12 cellular contexts compared by ENCODE assay signal in the genomic region with DNA sequence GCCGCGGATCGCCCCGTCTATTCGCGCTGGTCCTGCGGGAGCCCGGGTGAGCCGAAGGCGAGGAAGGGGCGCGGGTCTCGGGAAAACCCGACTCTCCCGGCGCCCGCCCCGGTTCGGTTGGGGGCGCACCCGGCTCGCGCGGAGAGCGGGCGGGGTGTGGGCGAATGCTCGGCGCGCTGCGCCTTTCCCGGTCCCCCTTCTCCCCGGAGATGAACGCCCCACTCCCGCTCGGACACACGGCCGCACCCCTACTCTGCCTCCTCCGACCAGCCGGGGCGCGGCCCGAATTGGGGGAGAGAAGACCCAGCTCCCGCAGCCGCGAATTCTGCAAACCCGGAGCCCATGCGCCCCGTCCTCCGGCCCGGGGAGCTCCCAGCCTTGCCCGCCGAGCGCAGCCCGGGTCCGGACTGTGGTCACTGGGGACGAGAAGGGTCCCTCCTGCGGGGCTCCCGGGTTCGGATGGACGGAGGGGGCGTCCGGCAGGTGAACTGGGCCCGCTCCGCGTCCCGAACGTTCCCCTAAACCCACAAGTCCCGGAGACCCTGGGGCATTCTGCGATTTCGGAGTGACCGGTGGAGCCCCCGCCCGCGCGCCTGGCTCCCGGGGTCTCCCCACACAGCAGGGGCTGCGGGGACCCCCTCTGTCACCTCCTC. TPM values are rescaled to one million over a fixed set of nuclear protein-coding genes. Genes with fewer than 3 reads are reported as not detected.
A peak's percentile ranks its signal among the peaks of the same experiment; 100 is the strongest.
DNase-seq lines count a peak whose midpoint lies in the region; ATAC-seq and TF ChIP-seq lines count a peak whose summit lies in the region.
"Had no signal": no experiment of that assay in that cellular context is flagged by ENCODE, and none has a peak within 500 bp of the region (broad histone marks: within the 10 kb centered on the region; RNA-seq: fewer than 3 reads in every experiment).

No MANE protein-coding gene starts in this region.

- intact Hi-C loops in breast epithelium (cut with DNase I; ENCODE audit: low total_unique reads): no loop called here
- intact Hi-C loops in mammary epithelial cell (cut with micrococcal nuclease): loop anchor here (10.0 kb wide), 1 partner anchor 356 kb away; no protein-coding TSS in a partner anchor

- ATAC-seq in HG02884 (IDR thresholded peaks at IDR 0.05; ENCODE audit: unreplicated experiment): no peak
- ATAC-seq: gastroesophageal sphincter had no signal

- WGBS in mammary epithelial cell (ENCODE audit: low coverage, missing lambda C conversion rate): 3% methylated on average over 14 of the region's 78 CpGs
- WGBS in endodermal cell (ENCODE audit: insufficient coverage in 1 of 2, insufficient read length in 1 of 2), 2 experiments: 3% methylated on average over 18 to 78 of the region's 78 CpGs
- 0 to 1% methylated on average over 18 to 41 of the region's 78 CpGs for WGBS in tibial nerve, 2 donors

- H3K9me3 ChIP-seq in breast epithelium (no peaks in the 10 kb centered on the region), mammary epithelial cell (replicated peaks; ENCODE audit: insufficient read depth, low read length) (no peaks in the 10 kb centered on the region), endodermal cell (ENCODE audit: control insufficient read depth, low read length) (no peaks in the 10 kb centered on the region), mucosa of rectum (ENCODE audit: control insufficient read depth in 2 of 2, low read length in 2 of 2) (no peaks in the 10 kb centered on the region), tibial nerve (no peaks in the 10 kb centered on the region)
- H3K9me3 ChIP-seq: gastroesophageal sphincter had no signal

- no TSS peak for BruUV-seq in mammary epithelial cell (replicated peaks; lab: Mats Ljungman, UMichigan)

- no peak for TF ChIP-seq CTCF in breast epithelium (IDR thresholded peaks at IDR 0.05)
- no peak for TF ChIP-seq CTCF in mammary epithelial cell (conservative IDR thresholded peaks at IDR 0.05 in 1 of 2, IDR thresholded peaks at IDR 0.05 in 1 of 2; ENCODE audit: extremely low read depth in 1 of 2, insufficient read depth in 1 of 2, low read depth in 1 of 2, low read length in 2 of 2)
- TF ChIP-seq CTCF in endodermal cell (conservative IDR thresholded peaks at IDR 0.05): no peak
- no peak for TF ChIP-seq CTCF in tibial nerve (IDR thresholded peaks at IDR 0.05)

- no peaks in the 10 kb centered on the region for H3K36me3 Mint-ChIP-seq in endodermal cell (ENCODE audit: low read depth)
- H3K36me3 Mint-ChIP-seq: stimulated activated effector memory CD8-positive, alpha-beta T cell treated with anti-CD3 and anti-CD28 coated beads, Interleukin-12 subunit alpha, Interleukin-12 subunit beta, amount 100 ng/mL, for 72 hours had no signal

- no peak overlapping the region for H3K27ac Mint-ChIP-seq in endodermal cell
- H3K27ac Mint-ChIP-seq: activated CD4-positive, alpha-beta T cell treated with anti-CD3 and anti-CD28 coated beads, Interleukin-2, amount 10 ng/mL, durations not matched to agents 7 days and 5 days; activated naive CD4-positive, alpha-beta T cell treated with anti-CD3 and anti-CD28 coated beads, Interleukin-2, amount 50 U/mL, for 72 hours; stimulated activated effector memory CD8-positive, alpha-beta T cell treated with anti-CD3 and anti-CD28 coated beads, Interleukin-12 subunit alpha, Interleukin-12 subunit beta, amount 100 ng/mL, for 72 hours had no signal

- no peak overlapping the region for H2AFZ ChIP-seq in mammary epithelial cell (ENCODE audit: low read depth, low read length)

- no peak overlapping the region for H3K4me2 ChIP-seq in mammary epithelial cell (ENCODE audit: insufficient read depth, low read depth, low read length)

- H3K27me3 Mint-ChIP-seq in endodermal cell (ENCODE audit: insufficient read depth): peaks cover 52% of the 10 kb centered on the region

- no peaks in the 10 kb centered on the region for H4K20me1 ChIP-seq in mammary epithelial cell (ENCODE audit: insufficient read depth, low read length)

- in situ Hi-C loops in mammary epithelial cell (cut with MboI; ENCODE audit: low sequenced_read_pairs in 2 of 2): no loop called here

- H3K27ac ChIP-seq in breast epithelium (no peak overlapping the region), mammary epithelial cell (ENCODE audit: insufficient read depth, low read depth, low read length) (no peak overlapping the region), endodermal cell (ENCODE audit: low read depth, low read length) (no peak overlapping the region), mucosa of rectum (ENCODE audit: low read depth in 2 of 2, low read length in 2 of 2) (no peak overlapping the region), tibial nerve (no peak overlapping the region), caudate nucleus (ENCODE audit: low read depth, low read length) (no peak overlapping the region)
- H3K27ac ChIP-seq: gastroesophageal sphincter had no signal

- no peaks in the 10 kb centered on the region for H3K79me2 ChIP-seq in mammary epithelial cell (ENCODE audit: insufficient read depth, low read length)

- no peaks in the 10 kb centered on the region for H3K9me3 Mint-ChIP-seq in endodermal cell
- H3K9me3 Mint-ChIP-seq: activated CD4-positive, alpha-beta T cell treated with anti-CD3 and anti-CD28 coated beads, Interleukin-2, amount 10 ng/mL, durations not matched to agents 7 days and 5 days; activated naive CD4-positive, alpha-beta T cell treated with anti-CD3 and anti-CD28 coated beads, Interleukin-2, amount 50 U/mL, for 72 hours; stimulated activated effector memory CD8-positive, alpha-beta T cell treated with anti-CD3 and anti-CD28 coated beads, Interleukin-12 subunit alpha, Interleukin-12 subunit beta, amount 100 ng/mL, for 72 hours had no signal

- no peak overlapping the region for H3K9ac ChIP-seq in mammary epithelial cell (ENCODE audit: insufficient read depth, low read length)
- no peak overlapping the region for H3K9ac ChIP-seq in endodermal cell (ENCODE audit: extremely low read depth, low read length, poor library complexity, severe bottlenecking)
- H3K9ac ChIP-seq in mucosa of rectum (ENCODE audit: low read depth in 1 of 2, low read length in 2 of 2): no peak overlapping the region

- H3K36me3 ChIP-seq in breast epithelium: no peaks in the 10 kb centered on the region
- no peaks in the 10 kb centered on the region for H3K36me3 ChIP-seq in mammary epithelial cell (ENCODE audit: insufficient read depth, low read length)
- H3K36me3 ChIP-seq in endodermal cell (ENCODE audit: control insufficient read depth, insufficient read depth, low read length): no peaks in the 10 kb centered on the region
- H3K36me3 ChIP-seq in mucosa of rectum (ENCODE audit: control insufficient read depth in 2 of 2, insufficient read depth in 2 of 2, low read length in 2 of 2): no peaks in the 10 kb centered on the region
- H3K36me3 ChIP-seq in tibial nerve: no peaks in the 10 kb centered on the region
- H3K36me3 ChIP-seq: gastroesophageal sphincter had no signal

- TF ChIP-seq POLR2A in breast epithelium (IDR thresholded peaks at IDR 0.05) (no peak), tibial nerve (IDR thresholded peaks at IDR 0.05) (no peak)

- H3K4me1 Mint-ChIP-seq in endodermal cell: peaks cover 7% of the 10 kb centered on the region

- no peak for TF ChIP-seq EP300 in tibial nerve (IDR thresholded peaks at IDR 0.05)

- H3K27me3 ChIP-seq in breast epithelium (peaks cover 17 to 47% of the 10 kb centered on the region in 2 donors), mammary epithelial cell (ENCODE audit: insufficient read depth, low read length) (peaks cover 20% of the 10 kb centered on the region), endodermal cell (ENCODE audit: control insufficient read depth, insufficient read depth, low read length, poor library complexity, severe bottlenecking) (peaks cover 71% of the 10 kb centered on the region), mucosa of rectum (ENCODE audit: control insufficient read depth in 2 of 2, insufficient read depth in 2 of 2, low read length in 2 of 2) (peaks cover 20 to 24% of the 10 kb centered on the region in 2 donors), tibial nerve (peaks cover 0 to 58% of the 10 kb centered on the region in 2 donors)

- DNase-seq in breast epithelium (ENCODE audit: low spot score in 2 of 2): peak in 1 of 2 donors; percentile 53
- DNase-seq in mammary epithelial cell: no peak
- DNase-seq in endodermal cell: peak; percentile 68
- DNase-seq in tibial nerve (ENCODE audit: low spot score in 2 of 2): no peak
- no peak for DNase-seq in iPS-NIHi7 (ENCODE audit: extremely low spot score)
- DNase-seq in caudate nucleus (lab: John Stamatoyannopoulos, UW): no peak

- H3K4me1 ChIP-seq in breast epithelium: peaks cover 2 to 8% of the 10 kb centered on the region in 2 donors
- H3K4me1 ChIP-seq in mammary epithelial cell (ENCODE audit: insufficient read depth, low read length): peaks cover 12% of the 10 kb centered on the region
- H3K4me1 ChIP-seq in endodermal cell (ENCODE audit: control insufficient read depth, insufficient read depth, low read length): no peaks in the 10 kb centered on the region
- H3K4me1 ChIP-seq in mucosa of rectum (ENCODE audit: control insufficient read depth in 2 of 2, insufficient read depth in 2 of 2, low read length in 2 of 2): peaks cover 5 to 8% of the 10 kb centered on the region in 2 donors
- peaks cover 0 to 26% (median 11%) of the 10 kb centered on the region in 4 donors for H3K4me1 ChIP-seq in tibial nerve

- dilution Hi-C loops in mammary epithelial cell (cut with HindIII; ENCODE audit: low sequenced_read_pairs): no loop called here

- H3K4me3 ChIP-seq in breast epithelium (peak overlapping the region; percentile 32 to 71 (median 43)), mammary epithelial cell (replicated peaks in 1 of 3; ENCODE audit: insufficient read depth in 1 of 3, low read depth in 2 of 3, low read length in 3 of 3) (no peak overlapping the region), endodermal cell (ENCODE audit: low read length) (peak overlapping the region; percentile 66), mucosa of rectum (ENCODE audit: low read length in 2 of 2) (peak overlapping the region; percentile 26 to 30), tibial nerve (peak overlapping the region; percentile 7 to 49 (median 24))

- CTCF ChIA-PET in mammary epithelial cell (lab: Charles Lee; ENCODE audit: low non-redundant PET): interaction anchor here (0.6 kb wide), 1 partner anchor 369 kb away, joined by 4 read pairs; no protein-coding TSS in a partner anchor

- H3K4me3 Mint-ChIP-seq in endodermal cell: peak overlapping the region; percentile 40
- H3K4me3 Mint-ChIP-seq: activated CD4-positive, alpha-beta T cell treated with anti-CD3 and anti-CD28 coated beads, Interleukin-2, amount 10 ng/mL, durations not matched to agents 7 days and 5 days had no signal

RNA-seq across cellular contexts. Expression of gene KCNG2, which starts 0.7 kb away (rescaled TPM):
- total RNA-seq in breast epithelium: 1 to 10 TPM in 1 of 3 donors, under 1 TPM in 2; 0.32 to 1.6 (median 0.66) TPM
- under 1 TPM in 1 of 2 donors, not detected in 1; 0.17 TPM for total RNA-seq in mammary epithelial cell
- not detected for polyA plus RNA-seq in mammary epithelial cell
- not detected for polyA minus RNA-seq in mammary epithelial cell
- total RNA-seq in endodermal cell: not detected
- 0.32 TPM for polyA plus RNA-seq in endodermal cell (2013, experiment 1 of 2)
- not detected for polyA plus RNA-seq in endodermal cell (2013, experiment 2 of 2)
- under 1 TPM in 3 of 4 donors, not detected in 1; 0.60 to 0.84 (median 0.78) TPM for total RNA-seq in tibial nerve
- total RNA-seq: activated CD4-positive, alpha-beta T cell treated with anti-CD3 and anti-CD28 coated beads, Interleukin-2, amount 10 ng/mL, durations not matched to agents 7 days and 5 days; activated naive CD4-positive, alpha-beta T cell treated with anti-CD3 and anti-CD28 coated beads, Interleukin-2, amount 50 U/mL, for 72 hours had no signal

Comparison
In these comparisons a context has a peak if more than half of its experiments do, and no peak if none do; other contexts are left out.
1. H3K4me3 ChIP-seq: peak in breast epithelium (3 of 3), endodermal cell (single experiment), mucosa of rectum (2 of 2) and tibial nerve (4 of 4); none in mammary epithelial cell (0 of 3).